ENCODE assay signal across 10 cellular contexts in the genomic region with DNA sequence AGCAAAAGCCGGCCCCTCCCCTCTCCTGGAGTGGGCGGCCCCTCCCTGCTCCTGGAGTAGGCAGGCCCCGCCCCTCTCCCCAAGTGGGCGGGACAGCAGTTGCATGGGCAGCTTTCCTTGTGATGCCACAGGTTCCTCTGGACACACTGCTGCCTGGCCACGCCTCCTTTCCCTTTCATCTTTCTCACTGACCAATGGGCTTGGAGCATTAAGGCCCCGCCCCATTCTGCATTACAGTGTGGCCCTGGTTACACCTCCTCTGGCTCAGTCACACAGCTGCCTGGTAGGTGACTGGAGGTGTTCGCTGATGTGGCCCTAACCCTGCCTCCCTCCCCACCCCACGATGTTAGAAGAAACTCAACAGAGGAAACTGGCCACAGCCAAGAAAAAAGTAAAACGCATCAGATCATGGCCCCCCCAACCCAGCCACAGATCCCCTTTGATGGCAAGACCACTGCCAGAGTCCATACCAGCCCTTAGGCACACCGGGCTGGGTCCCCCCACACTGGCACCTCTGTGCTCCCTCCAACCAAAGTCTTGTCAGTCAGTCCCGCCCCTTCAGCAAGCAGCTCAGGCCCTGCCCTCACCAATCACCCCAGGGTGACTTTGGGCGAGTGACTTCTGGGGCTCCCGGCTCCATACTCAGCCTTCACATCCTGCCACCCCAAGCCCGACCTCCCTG.
A peak's percentile ranks its signal among the peaks of the same experiment; 100 is the strongest.
DNase-seq lines count a peak whose midpoint lies in the region; ATAC-seq and TF ChIP-seq lines count a peak whose summit lies in the region.
"Had no signal": no experiment of that assay in that cellular context is flagged by ENCODE, and none has a peak within 500 bp of the region (broad histone marks: within the 10 kb centered on the region; RNA-seq: fewer than 3 reads in every experiment).

No MANE protein-coding gene starts in this region.

- H3K27me3 ChIP-seq in GM23248 (replicated peaks; ENCODE audit: insufficient read depth) = no peaks in the 10 kb centered on the region; the same call in none of the 2 replicates

- no peaks in the 10 kb centered on the region for H3K36me3 ChIP-seq in GM23248 (ENCODE audit: low read depth)

- in situ Hi-C loops in GM23248 (cut with MboI) = no loop called here

- no peaks in the 10 kb centered on the region for H3K79me2 ChIP-seq in GM23248 (ENCODE audit: insufficient read depth)

- H3K9me2 ChIP-seq in GM23248 (ENCODE audit: insufficient read depth) = no peaks in the 10 kb centered on the region

- ATAC-seq in GM21447 (IDR thresholded peaks at IDR 0.05; ENCODE audit: unreplicated experiment) = no peak
- ATAC-seq in GM18502 (IDR thresholded peaks at IDR 0.05; ENCODE audit: poor library complexity, unreplicated experiment) = no peak
- ATAC-seq: natural killer cell had no signal

- H3K4me3 ChIP-seq in GM23248 = no peak overlapping the region
- H3K4me3 ChIP-seq in fibroblast of mammary gland (ENCODE audit: control insufficient read depth, low read depth, low read length) = no peak overlapping the region

- no peaks in the 10 kb centered on the region for H3K9me3 ChIP-seq in GM23248 (ENCODE audit: low read depth)

- H3K4me1 ChIP-seq in GM23248 (ENCODE audit: insufficient read depth) = no peaks in the 10 kb centered on the region

- no peak overlapping the region for H3K27ac ChIP-seq in GM23248
- H3K27ac ChIP-seq: KMS-11 had no signal

- H3K9ac ChIP-seq in GM23248 = no peak overlapping the region
- H3K9ac ChIP-seq: KMS-11 had no signal

- H2AFZ ChIP-seq in GM23248 = no peak overlapping the region

- H3K4me2 ChIP-seq in GM23248 (ENCODE audit: unreplicated experiment) = no peak overlapping the region

- WGBS in GM23248 (ENCODE audit: low coverage in 1 of 2, low lambda C conversion rate in 2 of 2, missing lambda C conversion rate in 2 of 2), 2 experiments = 77 to 83% methylated on average over 14 of the region's 14 CpGs

- H4K20me1 ChIP-seq in GM23248 (ENCODE audit: insufficient read depth) = no peaks in the 10 kb centered on the region

- TF ChIP-seq CTCF in fibroblast of mammary gland (conservative IDR thresholded peaks at IDR 0.05; ENCODE audit: control insufficient read depth, insufficient read depth, low read depth, low read length) = no peak
- TF ChIP-seq CTCF in GM10266 (IDR thresholded peaks at IDR 0.05; ENCODE audit: control insufficient read depth, insufficient read depth, low read depth, missing control alignments) = no peak

- DNase-seq in DMS53 (lab: John Stamatoyannopoulos, UW) = peak; percentile 55
- no peak for DNase-seq in DMS53 treated with DMSO at 0.1 percent for 48 hours (lab: John Stamatoyannopoulos, UW; ENCODE audit: unreplicated experiment)
- peak; percentile 21 for DNase-seq in GM23248
- DNase-seq in RPMI8226 = peak; percentile 78
- peak; percentile 18 for DNase-seq in fibroblast of mammary gland (ENCODE audit: low read depth)
- DNase-seq in GM10266 (ENCODE audit: extremely low spot score) = no peak
- DNase-seq: natural killer cell had no signal

- no peaks in the 10 kb centered on the region for H3F3A ChIP-seq in GM23248 (ENCODE audit: insufficient read depth)

Comparison
In these comparisons a context has a peak if more than half of its experiments do, and no peak if none do; other contexts are left out.
1. DNase-seq: peak in DMS53 (single experiment), GM23248 (single experiment), RPMI8226 (single experiment) and fibroblast of mammary gland (single experiment); none in DMS53 treated with DMSO at 0.1 percent for 48 hours (single experiment) and GM10266 (single experiment).